In genomic region chr11:1675536-1676253, GRCh38 we compare ENCODE assay signal across 20 cellular contexts. TPM values are rescaled to one million over a fixed set of nuclear protein-coding genes. Genes with fewer than 3 reads are reported as not detected.
DNase-seq lines count a peak whose midpoint lies in the region; ATAC-seq, FAIRE-seq and TF ChIP-seq lines count a peak whose summit lies in the region.
"Had no signal": no experiment of that assay in that cellular context is flagged by ENCODE, and none has a peak within 500 bp of the region (broad histone marks: within the 10 kb centered on the region; RNA-seq: fewer than 3 reads in every experiment).

No MANE protein-coding gene starts in this region.

- H3K9ac ChIP-seq in endodermal cell (ENCODE audit: extremely low read depth, low read length, poor library complexity, severe bottlenecking) (no peak overlapping the region), HepG2 (ENCODE audit: insufficient read depth, low read depth, low read length) (peak overlapping the region; percentile 74), neural progenitor cell (no peak overlapping the region)
- H3K9ac ChIP-seq: GM23248 had no signal

- BruUV-seq in HepG2 (replicated peaks; lab: Mats Ljungman, UMichigan) = TSS peak; percentile 75

- H3K36me3 Mint-ChIP-seq in endodermal cell (ENCODE audit: low read depth) = no peaks in the 10 kb centered on the region
- no peaks in the 10 kb centered on the region for H3K36me3 Mint-ChIP-seq in neural progenitor cell
- H3K36me3 Mint-ChIP-seq in nephron progenitor cell (ENCODE audit: low read depth) = peaks cover 5% of the 10 kb centered on the region

- H3K27ac ChIP-seq in endodermal cell (ENCODE audit: low read depth, low read length) (no peak overlapping the region), HepG2 (ENCODE audit: extremely low read length, insufficient read depth, low read length) (peak overlapping the region; percentile 95), neural progenitor cell (no peak overlapping the region), urinary bladder (ENCODE audit: low read depth) (peak overlapping the region; percentile 16)
- H3K27ac ChIP-seq: C4-2B, GM23248 had no signal

- intact Hi-C loops in HepG2 (cut with micrococcal nuclease; ENCODE audit: unreplicated experiment) = loop anchor here (2.0 kb wide), 1 partner anchor 15 kb away; no protein-coding TSS in a partner anchor

- no peaks in the 10 kb centered on the region for H3K9me3 ChIP-seq in endodermal cell (ENCODE audit: control insufficient read depth, low read length)
- no peaks in the 10 kb centered on the region for H3K9me3 ChIP-seq in HepG2 (ENCODE audit: low read length)
- no peaks in the 10 kb centered on the region for H3K9me3 ChIP-seq in neural progenitor cell (ENCODE audit: low read depth)
- H3K9me3 ChIP-seq: HAP-1 had no signal

- H3K4me3 ChIP-seq in endodermal cell (ENCODE audit: low read length) (no peak overlapping the region), HepG2 (replicated peaks in 1 of 3; ENCODE audit: insufficient read depth in 1 of 3, low read depth in 2 of 3, low read length in 3 of 3) (no peak overlapping the region; a peak in 1 of 6 replicates), neural progenitor cell (no peak overlapping the region), urinary bladder (ENCODE audit: low read depth, low read length) (no peak overlapping the region)
- H3K4me3 ChIP-seq: GM23248, HAP-1 had no signal

- H4K20me1 ChIP-seq in HepG2 (ENCODE audit: insufficient read depth, low read length) (no peaks in the 10 kb centered on the region), neural progenitor cell (ENCODE audit: low read depth) (no peaks in the 10 kb centered on the region)

- H3K27ac Mint-ChIP-seq in endodermal cell (no peak overlapping the region), neural progenitor cell (no peak overlapping the region), nephron progenitor cell (no peak overlapping the region)
- H3K27ac Mint-ChIP-seq: CD4-positive, alpha-beta T cell had no signal

- peak; percentile 61 for ATAC-seq in HepG2
- no peak for ATAC-seq in GM19035 (IDR thresholded peaks at IDR 0.05; ENCODE audit: unreplicated experiment)

- DNase-seq in endodermal cell (peak; percentile 5), HepG2 (ENCODE audit: low spot score) (peak; percentile 82), neural progenitor cell (ENCODE audit: low spot score) (no peak), nephron progenitor cell (no peak), NAMALWA (ENCODE audit: low spot score) (no peak)
- DNase-seq: ACHN, GM23248 had no signal

- no peaks in the 10 kb centered on the region for H3K9me3 Mint-ChIP-seq in endodermal cell
- H3K9me3 Mint-ChIP-seq in neural progenitor cell = no peaks in the 10 kb centered on the region
- H3K9me3 Mint-ChIP-seq in nephron progenitor cell = peaks cover 25% of the 10 kb centered on the region
- H3K9me3 Mint-ChIP-seq: CD4-positive, alpha-beta T cell had no signal

- TF ChIP-seq EP300 in HepG2 (IDR thresholded peaks at IDR 0.05; ENCODE audit: low read depth in 2 of 2, low read length in 2 of 2) (peak in 1 of 2 experiments; percentile 96; a peak in 3 of 4 replicates), HepG2 (CRISPR knock-in tag; IDR thresholded peaks at IDR 0.05; ENCODE audit: borderline replicate concordance) (no peak; the same call in 1 of the 2 replicates)

- H3K27me3 ChIP-seq in endodermal cell (ENCODE audit: control insufficient read depth, insufficient read depth, low read length, poor library complexity, severe bottlenecking) (peaks cover 45% of the 10 kb centered on the region), HepG2 (ENCODE audit: control insufficient read depth in 1 of 2, insufficient read depth in 2 of 2, low read length in 2 of 2) (no peaks in the 10 kb centered on the region), neural progenitor cell (peaks cover 60% of the 10 kb centered on the region)

- H2AFZ ChIP-seq in HepG2 (ENCODE audit: low read length) = no peak overlapping the region
- H2AFZ ChIP-seq in neural progenitor cell (replicated peaks) = no peak overlapping the region
- H2AFZ ChIP-seq: GM23248 had no signal

- H3K4me2 ChIP-seq in HepG2 (ENCODE audit: low read depth, low read length) (peak overlapping the region; percentile 15; the same call in 1 of the 2 replicates), neural progenitor cell (peak overlapping the region; percentile 21)

- H3K4me1 ChIP-seq in endodermal cell (ENCODE audit: control insufficient read depth, insufficient read depth, low read length) = peaks cover 2% of the 10 kb centered on the region
- peaks cover 88% of the 10 kb centered on the region for H3K4me1 ChIP-seq in HepG2 (ENCODE audit: insufficient read depth, low read length)
- peaks cover 17% of the 10 kb centered on the region for H3K4me1 ChIP-seq in neural progenitor cell
- H3K4me1 ChIP-seq in urinary bladder (ENCODE audit: insufficient read depth) = no peaks in the 10 kb centered on the region
- H3K4me1 ChIP-seq: HAP-1 had no signal

- H3K4me3 Mint-ChIP-seq in endodermal cell (no peak overlapping the region), neural progenitor cell (no peak overlapping the region), nephron progenitor cell (no peak overlapping the region)
- H3K4me3 Mint-ChIP-seq: CD4-positive, alpha-beta T cell had no signal

- TF ChIP-seq CTCF in endodermal cell (conservative IDR thresholded peaks at IDR 0.05) (no peak), HepG2 (CRISPR knock-in tag; IDR thresholded peaks at IDR 0.05) (no peak), neural progenitor cell (IDR thresholded peaks at IDR 0.05) (no peak), nephron progenitor cell (IDR thresholded peaks at IDR 0.05) (no peak)

- H3K79me2 ChIP-seq in HepG2 (ENCODE audit: insufficient read depth, low read length) (no peaks in the 10 kb centered on the region), neural progenitor cell (ENCODE audit: low read depth) (no peaks in the 10 kb centered on the region)

- WGBS in endodermal cell (ENCODE audit: insufficient coverage in 1 of 2, insufficient read length in 1 of 2), 2 experiments = 87 to 93% methylated on average over 11 to 12 of the region's 12 CpGs
- WGBS in HepG2 (ENCODE audit: low lambda C conversion rate) = 44% methylated on average over 12 of the region's 12 CpGs
- WGBS in urinary bladder = 67% methylated on average over 12 of the region's 12 CpGs

- POLR2A ChIA-PET in HepG2 (lab: Yijun Ruan, JAX) = interaction anchor here (1.2 to 7.2 kb wide), 6 partner anchors 16 to 315 kb away, joined by 4 to 141 read pairs (median 7); partner anchors contain the start of gene CTSD

- FAIRE-seq in HepG2 (lab: Jason Lieb, UNC) = peak; percentile 48
- FAIRE-seq: A204.1, D721Med, G401.6, GM12891 had no signal

- peak in 1 of 2 experiments; percentile 42; a peak in 1 of 4 replicates for TF ChIP-seq POLR2A in HepG2 (IDR thresholded peaks at IDR 0.05; ENCODE audit: insufficient read depth in 1 of 2, low read depth in 2 of 2, low read length in 2 of 2)

- H3K27me3 Mint-ChIP-seq in endodermal cell (ENCODE audit: insufficient read depth) (peaks cover 48% of the 10 kb centered on the region), neural progenitor cell (ENCODE audit: insufficient read depth, low read depth) (peaks cover 7% of the 10 kb centered on the region), nephron progenitor cell (ENCODE audit: low read depth, poor library complexity) (peaks cover 29% of the 10 kb centered on the region)

- peaks cover 7% of the 10 kb centered on the region for H3K4me1 Mint-ChIP-seq in endodermal cell
- peaks cover 11% of the 10 kb centered on the region for H3K4me1 Mint-ChIP-seq in neural progenitor cell
- H3K4me1 Mint-ChIP-seq in nephron progenitor cell = peaks cover 30% of the 10 kb centered on the region

- no peak for TF ChIP-seq RAD21 in HepG2 (CRISPR knock-in tag; IDR thresholded peaks at IDR 0.05)

- no peaks in the 10 kb centered on the region for H3K36me3 ChIP-seq in endodermal cell (ENCODE audit: control insufficient read depth, insufficient read depth, low read length)
- H3K36me3 ChIP-seq in HepG2 (replicated peaks in 1 of 2; ENCODE audit: control insufficient read depth in 1 of 2, insufficient read depth in 2 of 2, low read length in 2 of 2) = no peaks in the 10 kb centered on the region
- no peaks in the 10 kb centered on the region for H3K36me3 ChIP-seq in neural progenitor cell
- no peaks in the 10 kb centered on the region for H3K36me3 ChIP-seq in urinary bladder (ENCODE audit: insufficient read depth)
- H3K36me3 ChIP-seq: HAP-1 had no signal

- peaks cover 8% of the 10 kb centered on the region for H3F3A ChIP-seq in neural progenitor cell (ENCODE audit: low read depth)

- CTCF ChIA-PET in HepG2 (lab: Yijun Ruan, JAX; ENCODE audit: low intra/inter-chr PET ratio, low total read pairs) = interaction anchor here (2.9 kb wide), 1 partner anchor 18 kb away, joined by 9 read pairs; no protein-coding TSS in a partner anchor

- in situ Hi-C loops in HepG2 (cut with HindIII; ENCODE audit: extremely low pct_ligation_motif_present, low pct_unique_long_range_greater_than_20kb) = no loop called here

RNA-seq across cellular contexts. Expression of gene KRTAP5-6, which starts 21.3 kb away (rescaled TPM):
- total RNA-seq in endodermal cell = not detected
- not detected for polyA plus RNA-seq in endodermal cell (2013, experiment 1 of 2)
- polyA plus RNA-seq in endodermal cell (2013, experiment 2 of 2) = not detected
- total RNA-seq in HepG2 (2016; rRNA removed; fragmentation: Illumina TruSeq; extraction: Trizol) = not detected in 2 replicates
- not detected in 2 replicates for total RNA-seq in HepG2 (2016; cell fraction: cytosol; rRNA removed; fragmentation: Illumina TruSeq; extraction: Trizol; ENCODE audit: low read depth)
- not detected in 2 replicates for total RNA-seq in HepG2 (2016; cell fraction: insoluble cytoplasmic fraction; rRNA removed; fragmentation: Illumina TruSeq; extraction: Trizol)
- total RNA-seq in HepG2 (2016; cell fraction: membrane; rRNA removed; fragmentation: Illumina TruSeq; extraction: Trizol) = not detected in 2 replicates
- not detected in 2 replicates for total RNA-seq in HepG2 (2016; cell fraction: nucleus; rRNA removed; fragmentation: Illumina TruSeq; extraction: Trizol)
- not detected in 2 replicates for polyA plus RNA-seq in HepG2 (2011; rRNA removed)
- 0.15 TPM in 1 of 2 replicates, not detected in the other for polyA plus RNA-seq in HepG2 (2011; cell fraction: cytosol; rRNA removed)
- polyA plus RNA-seq in HepG2 (2011; cell fraction: nucleus; rRNA removed) = 0.35 and 0.43 TPM in 2 replicates
- not detected in 2 replicates for polyA plus RNA-seq in HepG2 (2012)
- not detected in 2 replicates for polyA plus RNA-seq in HepG2 (2016; cell fraction: cytosol; fragmentation: Illumina TruSeq; extraction: Trizol; ENCODE audit: low read depth)
- not detected in 2 replicates for polyA plus RNA-seq in HepG2 (2016; cell fraction: insoluble cytoplasmic fraction; fragmentation: Illumina TruSeq; extraction: Trizol; ENCODE audit: low read depth)
- polyA plus RNA-seq in HepG2 (2016; cell fraction: membrane; fragmentation: Illumina TruSeq; extraction: Trizol; ENCODE audit: low read depth) = not detected in 2 replicates
- not detected in 2 replicates for polyA plus RNA-seq in HepG2 (2016; cell fraction: nucleus; fragmentation: Illumina TruSeq; extraction: Trizol; ENCODE audit: insufficient read depth, low read depth)
- polyA minus RNA-seq in HepG2 (2011; rRNA and poly(A)+ RNA removed; ENCODE audit: low replicate concordance) = not detected in 2 replicates
- not detected in 2 replicates for polyA minus RNA-seq in HepG2 (2011; cell fraction: cytosol; rRNA and poly(A)+ RNA removed)
- polyA minus RNA-seq in HepG2 (2011; cell fraction: nucleus; rRNA and poly(A)+ RNA removed) = not detected in 2 replicates
- not detected in 2 replicates for total RNA-seq in neural progenitor cell (ENCODE audit: low replicate concordance)
- total RNA-seq in urinary bladder = not detected
- polyA plus RNA-seq in urinary bladder = not detected
- total RNA-seq: Caco-2; CD4-positive, alpha-beta T cell; GM23248; H4; HT-29 had no signal
- polyA plus RNA-seq: BJ, GM23248 had no signal

RNA-seq across cellular contexts. Expression of gene KRTAP5-5, which starts 46.1 kb away (rescaled TPM):
- total RNA-seq in endodermal cell (not detected), HepG2 (2016; rRNA removed; fragmentation: Illumina TruSeq; extraction: Trizol) (not detected in 2 replicates), neural progenitor cell (ENCODE audit: low replicate concordance) (not detected in 2 replicates), urinary bladder (not detected)
- not detected for polyA plus RNA-seq in endodermal cell (2013, experiment 1 of 2)
- polyA plus RNA-seq in endodermal cell (2013, experiment 2 of 2) = not detected
- total RNA-seq in HepG2 (2016; cell fraction: cytosol; rRNA removed; fragmentation: Illumina TruSeq; extraction: Trizol; ENCODE audit: low read depth) = not detected in 2 replicates
- total RNA-seq in HepG2 (2016; cell fraction: insoluble cytoplasmic fraction; rRNA removed; fragmentation: Illumina TruSeq; extraction: Trizol) = not detected in 2 replicates
- total RNA-seq in HepG2 (2016; cell fraction: membrane; rRNA removed; fragmentation: Illumina TruSeq; extraction: Trizol) = not detected in 2 replicates
- total RNA-seq in HepG2 (2016; cell fraction: nucleus; rRNA removed; fragmentation: Illumina TruSeq; extraction: Trizol) = not detected in 2 replicates
- polyA plus RNA-seq in HepG2 (2011; rRNA removed) (not detected in 2 replicates), urinary bladder (not detected)
- not detected in 2 replicates for polyA plus RNA-seq in HepG2 (2011; cell fraction: cytosol; rRNA removed)
- not detected in 2 replicates for polyA plus RNA-seq in HepG2 (2011; cell fraction: nucleus; rRNA removed)
- polyA plus RNA-seq in HepG2 (2012) = not detected in 2 replicates
- not detected in 2 replicates for polyA plus RNA-seq in HepG2 (2016; cell fraction: cytosol; fragmentation: Illumina TruSeq; extraction: Trizol; ENCODE audit: low read depth)
- not detected in 2 replicates for polyA plus RNA-seq in HepG2 (2016; cell fraction: insoluble cytoplasmic fraction; fragmentation: Illumina TruSeq; extraction: Trizol; ENCODE audit: low read depth)
- not detected in 2 replicates for polyA plus RNA-seq in HepG2 (2016; cell fraction: membrane; fragmentation: Illumina TruSeq; extraction: Trizol; ENCODE audit: low read depth)
- not detected in 2 replicates for polyA plus RNA-seq in HepG2 (2016; cell fraction: nucleus; fragmentation: Illumina TruSeq; extraction: Trizol; ENCODE audit: insufficient read depth, low read depth)
- polyA minus RNA-seq in HepG2 (2011; rRNA and poly(A)+ RNA removed; ENCODE audit: low replicate concordance) = not detected in 2 replicates
- not detected in 2 replicates for polyA minus RNA-seq in HepG2 (2011; cell fraction: cytosol; rRNA and poly(A)+ RNA removed)
- polyA minus RNA-seq in HepG2 (2011; cell fraction: nucleus; rRNA and poly(A)+ RNA removed) = not detected in 2 replicates
- total RNA-seq: Caco-2; CD4-positive, alpha-beta T cell; GM23248; H4; HT-29 had no signal
- polyA plus RNA-seq: BJ, GM23248 had no signal

RNA-seq across cellular contexts. Expression of gene KRTAP5-4, which starts 53.8 kb away (rescaled TPM):
- total RNA-seq in endodermal cell (not detected), HepG2 (2016; rRNA removed; fragmentation: Illumina TruSeq; extraction: Trizol) (not detected in 2 replicates), neural progenitor cell (ENCODE audit: low replicate concordance) (not detected in 2 replicates), urinary bladder (not detected)
- polyA plus RNA-seq in endodermal cell (2013, experiment 1 of 2) = not detected
- not detected for polyA plus RNA-seq in endodermal cell (2013, experiment 2 of 2)
- total RNA-seq in HepG2 (2016; cell fraction: cytosol; rRNA removed; fragmentation: Illumina TruSeq; extraction: Trizol; ENCODE audit: low read depth) = not detected in 2 replicates
- not detected in 2 replicates for total RNA-seq in HepG2 (2016; cell fraction: insoluble cytoplasmic fraction; rRNA removed; fragmentation: Illumina TruSeq; extraction: Trizol)
- not detected in 2 replicates for total RNA-seq in HepG2 (2016; cell fraction: membrane; rRNA removed; fragmentation: Illumina TruSeq; extraction: Trizol)
- total RNA-seq in HepG2 (2016; cell fraction: nucleus; rRNA removed; fragmentation: Illumina TruSeq; extraction: Trizol) = not detected in 2 replicates
- polyA plus RNA-seq in HepG2 (2011; rRNA removed) (not detected in 2 replicates), urinary bladder (not detected)
- polyA plus RNA-seq in HepG2 (2011; cell fraction: cytosol; rRNA removed) = not detected in 2 replicates
- polyA plus RNA-seq in HepG2 (2011; cell fraction: nucleus; rRNA removed) = 0.16 TPM in 1 of 2 replicates, not detected in the other
- polyA plus RNA-seq in HepG2 (2012) = not detected in 2 replicates
- polyA plus RNA-seq in HepG2 (2016; cell fraction: cytosol; fragmentation: Illumina TruSeq; extraction: Trizol; ENCODE audit: low read depth) = not detected in 2 replicates
- not detected in 2 replicates for polyA plus RNA-seq in HepG2 (2016; cell fraction: insoluble cytoplasmic fraction; fragmentation: Illumina TruSeq; extraction: Trizol; ENCODE audit: low read depth)
- not detected in 2 replicates for polyA plus RNA-seq in HepG2 (2016; cell fraction: membrane; fragmentation: Illumina TruSeq; extraction: Trizol; ENCODE audit: low read depth)
- polyA plus RNA-seq in HepG2 (2016; cell fraction: nucleus; fragmentation: Illumina TruSeq; extraction: Trizol; ENCODE audit: insufficient read depth, low read depth) = not detected in 2 replicates
- polyA minus RNA-seq in HepG2 (2011; rRNA and poly(A)+ RNA removed; ENCODE audit: low replicate concordance) = not detected in 2 replicates
- not detected in 2 replicates for polyA minus RNA-seq in HepG2 (2011; cell fraction: cytosol; rRNA and poly(A)+ RNA removed)
- polyA minus RNA-seq in HepG2 (2011; cell fraction: nucleus; rRNA and poly(A)+ RNA removed) = not detected in 2 replicates
- total RNA-seq: Caco-2; CD4-positive, alpha-beta T cell; GM23248; H4; HT-29 had no signal
- polyA plus RNA-seq: BJ, GM23248 had no signal

Comparison
In these comparisons a context has a peak if more than half of its experiments do, and no peak if none do; other contexts are left out.
1. DNase-seq: peak in endodermal cell (single experiment) and HepG2 (single experiment); none in neural progenitor cell (single experiment), nephron progenitor cell (single experiment) and NAMALWA (single experiment).
2. H3K27ac ChIP-seq: peak in HepG2 (single experiment) and urinary bladder (single experiment); none in endodermal cell (single experiment) and neural progenitor cell (single experiment).